Comparison of ENCODE assay signal across 14 cellular contexts in the genomic region with DNA sequence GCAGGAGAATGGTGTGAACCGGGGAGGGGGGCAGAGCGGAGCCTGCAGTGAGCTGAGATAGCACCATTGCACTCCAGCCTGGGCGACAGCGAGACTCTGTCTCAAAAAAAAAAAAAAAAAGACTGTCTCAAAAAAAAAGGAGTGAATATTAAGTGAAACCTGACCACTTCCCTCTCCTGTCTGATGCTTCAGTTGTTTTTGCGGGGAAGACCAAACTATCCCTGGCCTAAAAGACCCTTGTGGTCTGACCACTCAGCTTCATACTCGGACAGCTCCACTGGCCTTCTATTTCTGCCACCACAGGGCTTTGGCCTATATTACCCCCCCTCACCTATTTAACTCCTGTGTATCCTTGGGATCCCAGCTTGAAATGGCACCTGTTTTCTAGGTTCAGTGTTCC. TPM values are rescaled to one million over a fixed set of nuclear protein-coding genes. Genes with fewer than 3 reads are reported as not detected.
DNase-seq lines count a peak whose midpoint lies in the region; ATAC-seq lines count a peak whose summit lies in the region.
"Had no signal": no experiment of that assay in that cellular context is flagged by ENCODE, and none has a peak within 500 bp of the region (broad histone marks: within the 10 kb centered on the region; RNA-seq: fewer than 3 reads in every experiment).

No MANE protein-coding gene starts in this region.

- no peak overlapping the region for H3K4me3 ChIP-seq in effector memory CD4-positive, alpha-beta T cell (ENCODE audit: insufficient read depth, low read depth, low read length, poor library complexity, severe bottlenecking)
- H3K4me3 ChIP-seq in SJCRH30 = no peak overlapping the region
- H3K4me3 ChIP-seq: prostate gland, vagina had no signal

- peak overlapping the region; percentile 24 for H3K27ac ChIP-seq in effector memory CD4-positive, alpha-beta T cell (ENCODE audit: insufficient read depth, low read length, poor library complexity, severe bottlenecking)
- no peak overlapping the region for H3K27ac ChIP-seq in SJCRH30
- H3K27ac ChIP-seq: prostate gland, vagina had no signal

- peaks cover 44% of the 10 kb centered on the region for H3K36me3 Mint-ChIP-seq in activated naive CD4-positive, alpha-beta T cell treated with anti-CD3 and anti-CD28 coated beads for 36 hours (ENCODE audit: low read depth)
- peaks cover 25% of the 10 kb centered on the region for H3K36me3 Mint-ChIP-seq in T-cell
- H3K36me3 Mint-ChIP-seq in stimulated activated memory B cell treated with anti-CD40 and anti-IgM and Interleukin-4, amounts not matched to agents 10 μg/mL and 1 μg/mL and 100 μg/mL, for 72 hours = peaks cover 57% of the 10 kb centered on the region

- CTCF ChIA-PET in activated naive CD4-positive, alpha-beta T cell treated with anti-CD3 and anti-CD28 coated beads for 36 hours (lab: Charles Lee) = interaction anchor here (1.9 kb wide), 1 partner anchor 52 kb away, joined by 4 read pairs; no protein-coding TSS in a partner anchor
- CTCF ChIA-PET in T-cell (lab: Charles Lee) = interaction anchor here in 1 of 2 donors (1.1 kb wide), 1 partner anchor 19 kb away, joined by 3 read pairs; no protein-coding TSS in a partner anchor

- H3K36me3 ChIP-seq in effector memory CD4-positive, alpha-beta T cell (ENCODE audit: control insufficient read depth, insufficient read depth, low read length) = peaks cover 41% of the 10 kb centered on the region
- peaks cover 53% of the 10 kb centered on the region for H3K36me3 ChIP-seq in SJCRH30
- H3K36me3 ChIP-seq: prostate gland had no signal

- H3K4me3 Mint-ChIP-seq in activated naive CD4-positive, alpha-beta T cell treated with anti-CD3 and anti-CD28 coated beads for 36 hours = peak overlapping the region; percentile 19
- H3K4me3 Mint-ChIP-seq in T-cell = peak overlapping the region; percentile 37 to 100 (median 96)
- H3K4me3 Mint-ChIP-seq in stimulated activated memory B cell treated with anti-CD40 and anti-IgM and Interleukin-4, amounts not matched to agents 10 μg/mL and 1 μg/mL and 100 μg/mL, for 72 hours = peak overlapping the region; percentile 87

- H3K27me3 Mint-ChIP-seq in activated naive CD4-positive, alpha-beta T cell treated with anti-CD3 and anti-CD28 coated beads for 36 hours (ENCODE audit: low read depth) = no peaks in the 10 kb centered on the region
- H3K27me3 Mint-ChIP-seq in T-cell = no peaks in the 10 kb centered on the region
- H3K27me3 Mint-ChIP-seq in stimulated activated memory B cell treated with anti-CD40 and anti-IgM and Interleukin-4, amounts not matched to agents 10 μg/mL and 1 μg/mL and 100 μg/mL, for 72 hours = no peaks in the 10 kb centered on the region

- ATAC-seq in T-cell (replicated peaks in 1 of 4) (no peak), GM19035 (IDR thresholded peaks at IDR 0.05; ENCODE audit: unreplicated experiment) (no peak)
- ATAC-seq in stimulated activated memory B cell treated with anti-CD40 and anti-IgM and Interleukin-4, amounts not matched to agents 10 μg/mL and 1 μg/mL and 100 μg/mL, for 72 hours = no peak

- H3K4me1 ChIP-seq in effector memory CD4-positive, alpha-beta T cell (ENCODE audit: control insufficient read depth, insufficient read depth, low read length, poor library complexity, severe bottlenecking) = peaks cover 23% of the 10 kb centered on the region
- peaks cover 8% of the 10 kb centered on the region; the same call in 1 of the 2 replicates for H3K4me1 ChIP-seq in SJCRH30

- DNase-seq in activated naive CD4-positive, alpha-beta T cell treated with anti-CD3 and anti-CD28 coated beads for 36 hours = no peak
- DNase-seq in activated naive CD4-positive, alpha-beta T cell treated with Interleukin-2 at 50 U/mL for 16 hours = no peak
- no peak for DNase-seq in T-cell
- no peak for DNase-seq in effector memory CD4-positive, alpha-beta T cell
- DNase-seq in NCI-H1694 (lab: John Stamatoyannopoulos, UW) = no peak
- DNase-seq in SJCRH30 = no peak
- DNase-seq: amygdala; H7; mesendoderm; stimulated activated CD4-positive, alpha-beta T cell treated with anti-CD3 and anti-CD28 coated beads, Interleukin-1b, Interleukin-23, amount 100 ng/mL, for 48 hours had no signal

- POLR2A ChIA-PET in T-cell (lab: Charles Lee) = no interaction called here

- no peaks in the 10 kb centered on the region for H3K9me3 Mint-ChIP-seq in activated naive CD4-positive, alpha-beta T cell treated with anti-CD3 and anti-CD28 coated beads for 36 hours
- no peaks in the 10 kb centered on the region for H3K9me3 Mint-ChIP-seq in T-cell
- no peaks in the 10 kb centered on the region for H3K9me3 Mint-ChIP-seq in stimulated activated memory B cell treated with anti-CD40 and anti-IgM and Interleukin-4, amounts not matched to agents 10 μg/mL and 1 μg/mL and 100 μg/mL, for 72 hours

- H3K27ac Mint-ChIP-seq in activated naive CD4-positive, alpha-beta T cell treated with anti-CD3 and anti-CD28 coated beads for 36 hours = no peak overlapping the region
- peak overlapping the region in 1 of 2 donors; percentile 55 for H3K27ac Mint-ChIP-seq in T-cell
- H3K27ac Mint-ChIP-seq in stimulated activated memory B cell treated with anti-CD40 and anti-IgM and Interleukin-4, amounts not matched to agents 10 μg/mL and 1 μg/mL and 100 μg/mL, for 72 hours = peak overlapping the region; percentile 92

- intact Hi-C loops in activated naive CD4-positive, alpha-beta T cell treated with anti-CD3 and anti-CD28 coated beads for 36 hours (cut with micrococcal nuclease) = no loop called here

- H3K27me3 ChIP-seq in effector memory CD4-positive, alpha-beta T cell (replicated peaks; ENCODE audit: control insufficient read depth, insufficient read depth, low read length, poor library complexity, severe bottlenecking) = no peaks in the 10 kb centered on the region
- no peaks in the 10 kb centered on the region for H3K27me3 ChIP-seq in SJCRH30
- H3K27me3 ChIP-seq: vagina had no signal

- H3K9me3 ChIP-seq in effector memory CD4-positive, alpha-beta T cell (ENCODE audit: control insufficient read depth, low read length) = no peaks in the 10 kb centered on the region
- H3K9me3 ChIP-seq in SJCRH30 (replicated peaks) = no peaks in the 10 kb centered on the region
- H3K9me3 ChIP-seq: prostate gland, vagina had no signal

- H3K4me1 Mint-ChIP-seq in activated naive CD4-positive, alpha-beta T cell treated with anti-CD3 and anti-CD28 coated beads for 36 hours (ENCODE audit: low read depth) = peaks cover 46% of the 10 kb centered on the region
- peaks cover 44 to 48% (median 46%) of the 10 kb centered on the region in 3 donors for H3K4me1 Mint-ChIP-seq in T-cell
- peaks cover 54% of the 10 kb centered on the region for H3K4me1 Mint-ChIP-seq in stimulated activated memory B cell treated with anti-CD40 and anti-IgM and Interleukin-4, amounts not matched to agents 10 μg/mL and 1 μg/mL and 100 μg/mL, for 72 hours

RNA-seq across cellular contexts. Expression of a gene that starts 2.3 kb away (rescaled TPM):
- 100 to 1,000 TPM; 106 to 113 TPM for total RNA-seq in activated naive CD4-positive, alpha-beta T cell treated with anti-CD3 and anti-CD28 coated beads for 36 hours
- total RNA-seq in T-cell = 100 to 1,000 TPM; 141 to 153 (median 149) TPM
- 26.4 and 39.8 TPM in 2 replicates for total RNA-seq in SJCRH30 (2014; rRNA removed; shearing (Covaris generic))

RNA-seq across cellular contexts. Expression of a gene that starts 35.2 kb away (rescaled TPM):
- total RNA-seq in activated naive CD4-positive, alpha-beta T cell treated with anti-CD3 and anti-CD28 coated beads for 36 hours = 1 to 10 TPM; 1.1 to 1.4 TPM
- total RNA-seq in T-cell = 1 to 10 TPM; 1.4 to 4.3 (median 3.5) TPM
- not detected in 2 replicates for total RNA-seq in SJCRH30 (2014; rRNA removed; shearing (Covaris generic))

RNA-seq across cellular contexts. Expression of a gene that starts 37.9 kb away (rescaled TPM):
- 10 to 100 TPM; 14.7 to 15.4 TPM for total RNA-seq in activated naive CD4-positive, alpha-beta T cell treated with anti-CD3 and anti-CD28 coated beads for 36 hours
- 10 to 100 TPM in 4 of 5 donors, 1 to 10 TPM in 1; 4.0 to 23.1 (median 22.7) TPM for total RNA-seq in T-cell
- 37.3 and 37.9 TPM in 2 replicates for total RNA-seq in SJCRH30 (2014; rRNA removed; shearing (Covaris generic))

RNA-seq across cellular contexts. Expression of a gene that starts 39.9 kb away (rescaled TPM):
- 10 to 100 TPM; 55.4 to 57.3 TPM for total RNA-seq in activated naive CD4-positive, alpha-beta T cell treated with anti-CD3 and anti-CD28 coated beads for 36 hours
- 10 to 100 TPM; 29.4 to 65.5 (median 40.4) TPM for total RNA-seq in T-cell
- total RNA-seq in SJCRH30 (2014; rRNA removed; shearing (Covaris generic)) = 2.8 and 4.0 TPM in 2 replicates

RNA-seq across cellular contexts. Expression of a gene that starts 51.9 kb away (rescaled TPM):
- 10 to 100 TPM; 10.2 to 10.3 TPM for total RNA-seq in activated naive CD4-positive, alpha-beta T cell treated with anti-CD3 and anti-CD28 coated beads for 36 hours
- total RNA-seq in T-cell = 10 to 100 TPM; 17.2 to 35.2 (median 30.4) TPM
- 19.4 and 20.0 TPM in 2 replicates for total RNA-seq in SJCRH30 (2014; rRNA removed; shearing (Covaris generic))

Comparison
In these comparisons a context has a peak if more than half of its experiments do, and no peak if none do; other contexts are left out.
1. H3K4me3 Mint-ChIP-seq: peak in every context shown above with its lines; median percentile 96 in T-cell; 87 in stimulated activated memory B cell treated with anti-CD40 and anti-IgM and Interleukin-4, amounts not matched to agents 10 μg/mL and 1 μg/mL and 100 μg/mL, for 72 hours; 19 in activated naive CD4-positive, alpha-beta T cell treated with anti-CD3 and anti-CD28 coated beads for 36 hours.